Comparison of ENCODE assay signal across 2 cellular contexts in genomic region chr5:43288269-43288831, GRCh38.
A peak's percentile ranks its signal among the peaks of the same experiment; 100 is the strongest.
TF ChIP-seq lines count a peak whose summit lies in the region.

No MANE protein-coding gene starts in this region.

TF ChIP-seq in HepG2, 621 proteins besides CTCF, POLR2A, EP300 and RAD21 (continued from another document):
- TF ChIP-seq DBP (CRISPR knock-in tag; IDR thresholded peaks at IDR 0.05; ENCODE audit: not compliant biosample characterization), result no peak
- peak; percentile 46; the same call in 1 of the 2 replicates for TF ChIP-seq MBD4 (IDR thresholded peaks at IDR 0.05; ENCODE audit: borderline replicate concordance, low read length)
- peak; percentile 24 for TF ChIP-seq RBM22 (optimal IDR thresholded peaks at IDR 0.05; ENCODE audit: low read length)
- TF ChIP-seq THYN1 (CRISPR knock-in tag; IDR thresholded peaks at IDR 0.05; ENCODE audit: borderline replicate concordance, low read depth), result no peak

TF ChIP-seq in liver, 16 proteins besides CTCF, POLR2A, EP300 and RAD21:
- TF ChIP-seq ZBTB33 (IDR thresholded peaks at IDR 0.05), result no peak
- TF ChIP-seq HNF4G (IDR thresholded peaks at IDR 0.05), result no peak
- TF ChIP-seq, protein P1, sequence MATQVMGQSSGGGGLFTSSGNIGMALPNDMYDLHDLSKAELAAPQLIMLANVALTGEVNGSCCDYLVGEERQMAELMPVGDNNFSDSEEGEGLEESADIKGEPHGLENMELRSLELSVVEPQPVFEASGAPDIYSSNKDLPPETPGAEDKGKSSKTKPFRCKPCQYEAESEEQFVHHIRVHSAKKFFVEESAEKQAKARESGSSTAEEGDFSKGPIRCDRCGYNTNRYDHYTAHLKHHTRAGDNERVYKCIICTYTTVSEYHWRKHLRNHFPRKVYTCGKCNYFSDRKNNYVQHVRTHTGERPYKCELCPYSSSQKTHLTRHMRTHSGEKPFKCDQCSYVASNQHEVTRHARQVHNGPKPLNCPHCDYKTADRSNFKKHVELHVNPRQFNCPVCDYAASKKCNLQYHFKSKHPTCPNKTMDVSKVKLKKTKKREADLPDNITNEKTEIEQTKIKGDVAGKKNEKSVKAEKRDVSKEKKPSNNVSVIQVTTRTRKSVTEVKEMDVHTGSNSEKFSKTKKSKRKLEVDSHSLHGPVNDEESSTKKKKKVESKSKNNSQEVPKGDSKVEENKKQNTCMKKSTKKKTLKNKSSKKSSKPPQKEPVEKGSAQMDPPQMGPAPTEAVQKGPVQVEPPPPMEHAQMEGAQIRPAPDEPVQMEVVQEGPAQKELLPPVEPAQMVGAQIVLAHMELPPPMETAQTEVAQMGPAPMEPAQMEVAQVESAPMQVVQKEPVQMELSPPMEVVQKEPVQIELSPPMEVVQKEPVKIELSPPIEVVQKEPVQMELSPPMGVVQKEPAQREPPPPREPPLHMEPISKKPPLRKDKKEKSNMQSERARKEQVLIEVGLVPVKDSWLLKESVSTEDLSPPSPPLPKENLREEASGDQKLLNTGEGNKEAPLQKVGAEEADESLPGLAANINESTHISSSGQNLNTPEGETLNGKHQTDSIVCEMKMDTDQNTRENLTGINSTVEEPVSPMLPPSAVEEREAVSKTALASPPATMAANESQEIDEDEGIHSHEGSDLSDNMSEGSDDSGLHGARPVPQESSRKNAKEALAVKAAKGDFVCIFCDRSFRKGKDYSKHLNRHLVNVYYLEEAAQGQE (IDR thresholded peaks at IDR 0.05), result no peak
- TF ChIP-seq SP1 (IDR thresholded peaks at IDR 0.05), result peak; percentile 8
- no peak for TF ChIP-seq FOXA1 (IDR thresholded peaks at IDR 0.05)
- TF ChIP-seq RXRA (IDR thresholded peaks at IDR 0.05), result peak in 1 of 2 donors; percentile 5
- TF ChIP-seq YY1 (IDR thresholded peaks at IDR 0.05), result no peak
- peak; percentile 81 for TF ChIP-seq NR2F2 (IDR thresholded peaks at IDR 0.05)
- TF ChIP-seq FOXA2 (IDR thresholded peaks at IDR 0.05), result no peak
- TF ChIP-seq, protein P2, sequence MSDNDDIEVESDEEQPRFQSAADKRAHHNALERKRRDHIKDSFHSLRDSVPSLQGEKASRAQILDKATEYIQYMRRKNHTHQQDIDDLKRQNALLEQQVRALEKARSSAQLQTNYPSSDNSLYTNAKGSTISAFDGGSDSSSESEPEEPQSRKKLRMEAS (IDR thresholded peaks at IDR 0.05), result no peak
- no peak for TF ChIP-seq JUND (IDR thresholded peaks at IDR 0.05)
- no peak for TF ChIP-seq HNF4A (conservative IDR thresholded peaks at IDR 0.05)
- TF ChIP-seq TAF1 (conservative IDR thresholded peaks at IDR 0.05), result no peak
- TF ChIP-seq EGR1 (IDR thresholded peaks at IDR 0.05; ENCODE audit: low read depth in 2 of 2), result no peak
- TF ChIP-seq ATF3 (IDR thresholded peaks at IDR 0.05), result no peak
- no peak for TF ChIP-seq GABPA (IDR thresholded peaks at IDR 0.05 in 1 of 2, conservative IDR thresholded peaks at IDR 0.05 in 1 of 2)
